ENCODE assay signal across 25 cellular contexts in genomic region chr6:53375851-53376250, GRCh38. TPM values are rescaled to one million over a fixed set of nuclear protein-coding genes. Genes with fewer than 3 reads are reported as not detected.
A peak's percentile ranks its signal among the peaks of the same experiment; 100 is the strongest.
DNase-seq lines count a peak whose midpoint lies in the region; ATAC-seq and TF ChIP-seq lines count a peak whose summit lies in the region.
"Had no signal": no experiment of that assay in that cellular context is flagged by ENCODE, and none has a peak within 500 bp of the region (broad histone marks: within the 10 kb centered on the region; RNA-seq: fewer than 3 reads in every experiment).

No MANE protein-coding gene starts in this region.

- H2BK5ac ChIP-seq in H9 (ENCODE audit: insufficient read length, low read length): no peak overlapping the region

- ATAC-seq in GM21360 (IDR thresholded peaks at IDR 0.05; ENCODE audit: unreplicated experiment) (no peak), esophagus mucosa (no peak)
- ATAC-seq: activated T-cell treated with anti-CD3 and anti-CD28 coated beads, Interleukin-2, amount 50 U/mL, for 4 hours; effector memory CD8-positive, alpha-beta T cell; mucosa of descending colon had no signal

- no peak overlapping the region for H3K27ac ChIP-seq in GM23248
- H3K27ac ChIP-seq in H9 (ENCODE audit: insufficient read length, low read depth, low read length): no peak overlapping the region
- H3K27ac ChIP-seq: coronary artery, esophagus muscularis mucosa, HL-60, skin epidermis had no signal

- H3K36me3 Mint-ChIP-seq in H9 (ENCODE audit: insufficient read depth in 1 of 3, low read depth in 3 of 3): no peaks in the 10 kb centered on the region
- H3K36me3 Mint-ChIP-seq: CD8-positive, alpha-beta memory T cell had no signal

- H3K9me3 ChIP-seq in GM23248 (ENCODE audit: low read depth) (no peaks in the 10 kb centered on the region), H9 (ENCODE audit: control insufficient read depth, low read depth, low read length) (no peaks in the 10 kb centered on the region)
- H3K9me3 ChIP-seq: esophagus muscularis mucosa, HAP-1, mucosa of descending colon had no signal

- H3K9me2 ChIP-seq in GM23248 (ENCODE audit: insufficient read depth): no peaks in the 10 kb centered on the region

- DNase-seq in GM23248: peak; percentile 13
- peak; percentile 7 for DNase-seq in astrocyte of the hippocampus (ENCODE audit: low read depth, low spot score)
- peak; percentile 51 for DNase-seq in iris pigment epithelial cell (ENCODE audit: low read depth)
- DNase-seq in renal cortical epithelial cell (ENCODE audit: low read depth): peak; percentile 72
- no peak for DNase-seq in H9
- DNase-seq: activated CD4-positive, alpha-beta T cell treated with anti-CD3 and anti-CD28 coated beads for 48 hours; activated T-cell treated with anti-CD3 and anti-CD28 coated beads, Interleukin-2, amount 50 U/mL, for 4 hours; CD8-positive, alpha-beta memory T cell; effector memory CD8-positive, alpha-beta T cell; GF-D8; head of caudate nucleus; mucosa of descending colon; NCI-H1048; NCI-H187; NCI-H69; posterior cingulate gyrus; stimulated activated CD4-positive, alpha-beta T cell treated with anti-CD3 and anti-CD28 coated beads, Interleukin-1b, Interleukin-23, amount 100 ng/mL, for 48 hours; trophoblast cell had no signal

- H3K23me2 ChIP-seq in H9 (ENCODE audit: insufficient read length, low read depth, low read length, poor library complexity, severe bottlenecking): no peaks in the 10 kb centered on the region

- H3K23ac ChIP-seq in H9 (ENCODE audit: insufficient read length, low read depth, low read length): no peak overlapping the region

- no peak overlapping the region for H3K4me2 ChIP-seq in GM23248 (ENCODE audit: unreplicated experiment)
- no peak overlapping the region for H3K4me2 ChIP-seq in H9 (ENCODE audit: insufficient read depth, insufficient read length, low read length)

- no peak overlapping the region for H3K9ac ChIP-seq in GM23248
- no peak overlapping the region for H3K9ac ChIP-seq in H9 (ENCODE audit: extremely low read depth, insufficient read length, low read length)

- H2AFZ ChIP-seq in GM23248: no peak overlapping the region
- no peak overlapping the region for H2AFZ ChIP-seq in H9 (ENCODE audit: low read length)

- H3K27ac Mint-ChIP-seq in H9: no peak overlapping the region
- H3K27ac Mint-ChIP-seq: CD8-positive, alpha-beta memory T cell; effector memory CD8-positive, alpha-beta T cell had no signal

- H3T11ph ChIP-seq in H9 (ENCODE audit: low read length): no peak overlapping the region

- H3K27me3 ChIP-seq in GM23248 (replicated peaks; ENCODE audit: insufficient read depth): no peaks in the 10 kb centered on the region
- no peaks in the 10 kb centered on the region for H3K27me3 ChIP-seq in H9 (ENCODE audit: insufficient read depth, low read length)
- H3K27me3 ChIP-seq: esophagus muscularis mucosa had no signal

- no peak overlapping the region for H4K8ac ChIP-seq in H9 (replicated peaks; ENCODE audit: insufficient read length, low read depth, low read length)

- no peak for TF ChIP-seq CTCF in H9 (conservative IDR thresholded peaks at IDR 0.05)

- H2BK20ac ChIP-seq in H9 (ENCODE audit: low read depth, low read length, poor library complexity, severe bottlenecking): no peak overlapping the region

- no peaks in the 10 kb centered on the region for H3K79me1 ChIP-seq in H9 (ENCODE audit: insufficient read depth, low read depth, low read length, poor library complexity, severe bottlenecking)

- no peaks in the 10 kb centered on the region for H3K4me1 Mint-ChIP-seq in H9
- H3K4me1 Mint-ChIP-seq: CD8-positive, alpha-beta memory T cell had no signal

- H3K4me3 Mint-ChIP-seq in H9: no peak overlapping the region
- H3K4me3 Mint-ChIP-seq: activated T-cell treated with anti-CD3 and anti-CD28 coated beads, Interleukin-2, amount 50 U/mL, for 4 hours; CD8-positive, alpha-beta memory T cell; effector memory CD8-positive, alpha-beta T cell had no signal

- no peaks in the 10 kb centered on the region for H3K4me1 ChIP-seq in GM23248 (ENCODE audit: insufficient read depth)
- H3K4me1 ChIP-seq in H9 (ENCODE audit: insufficient read depth, low read length): no peaks in the 10 kb centered on the region
- H3K4me1 ChIP-seq: esophagus muscularis mucosa, HAP-1 had no signal

- no peaks in the 10 kb centered on the region for H3K9me3 Mint-ChIP-seq in H9
- H3K9me3 Mint-ChIP-seq: activated T-cell treated with anti-CD3 and anti-CD28 coated beads, Interleukin-2, amount 50 U/mL, for 4 hours; CD8-positive, alpha-beta memory T cell; effector memory CD8-positive, alpha-beta T cell had no signal

- H3K4me3 ChIP-seq in GM23248: no peak overlapping the region
- H3K4me3 ChIP-seq: coronary artery, esophagus muscularis mucosa, HAP-1, mucosa of descending colon, skin epidermis had no signal

- H4K91ac ChIP-seq in H9 (ENCODE audit: insufficient read length, low read depth, low read length): no peak overlapping the region

- no peak overlapping the region for H2BK120ac ChIP-seq in H9 (ENCODE audit: low read depth, low read length, poor library complexity, severe bottlenecking)

- H2BK12ac ChIP-seq in H9 (ENCODE audit: insufficient read length, low read depth, low read length): no peak overlapping the region

- no peak overlapping the region for H3K4ac ChIP-seq in H9 (ENCODE audit: low read depth, low read length)

- H3K18ac ChIP-seq in H9 (ENCODE audit: insufficient read length, low read depth, low read length): no peak overlapping the region

- no peak overlapping the region for H2BK15ac ChIP-seq in H9 (ENCODE audit: low read depth, low read length)

- no peaks in the 10 kb centered on the region for H3K36me3 ChIP-seq in GM23248 (ENCODE audit: low read depth)
- H3K36me3 ChIP-seq: esophagus muscularis mucosa, HAP-1 had no signal

- H3K79me2 ChIP-seq in GM23248 (ENCODE audit: insufficient read depth) (no peaks in the 10 kb centered on the region), H9 (ENCODE audit: insufficient read depth, low read length) (no peaks in the 10 kb centered on the region)

- H4K20me1 ChIP-seq in GM23248 (ENCODE audit: insufficient read depth): no peaks in the 10 kb centered on the region
- no peaks in the 10 kb centered on the region for H4K20me1 ChIP-seq in H9 (ENCODE audit: control insufficient read depth, insufficient read depth, insufficient read length)

- H4K5ac ChIP-seq in H9 (ENCODE audit: insufficient read length, low read depth, low read length): no peak overlapping the region

- no peaks in the 10 kb centered on the region for H3F3A ChIP-seq in GM23248 (ENCODE audit: insufficient read depth)

- in situ Hi-C loops in GM23248 (cut with MboI): no loop called here

- H2AK5ac ChIP-seq in H9 (ENCODE audit: insufficient read length, low read length): no peak overlapping the region

- H3K14ac ChIP-seq in H9 (ENCODE audit: insufficient read depth, low read length): no peak overlapping the region

- H3K56ac ChIP-seq in H9 (ENCODE audit: insufficient read length, low read depth, low read length): no peak overlapping the region

- H3K27me3 Mint-ChIP-seq in H9 (ENCODE audit: low read depth): no peaks in the 10 kb centered on the region; the same call in 1 of the 2 replicates
- H3K27me3 Mint-ChIP-seq: CD8-positive, alpha-beta memory T cell; effector memory CD8-positive, alpha-beta T cell had no signal

RNA-seq across cellular contexts. Expression of gene ELOVL5, which starts 27.1 kb away (rescaled TPM):
- total RNA-seq in GM23248 (2014; rRNA removed; shearing (Covaris generic)): 60.3 and 70.8 TPM in 2 replicates
- polyA plus RNA-seq in GM23248 (2016; fragmentation: Nextera tagmentation; extraction: Ambion mirVana): 86.8 and 87.3 TPM in 2 replicates
- total RNA-seq in renal cortical epithelial cell: 68.9 and 92.8 TPM in 2 replicates
- 33.1 TPM for total RNA-seq in esophagus mucosa
- 120 and 121 TPM in 2 replicates for total RNA-seq in H9 (2021)
